In the genomic region with DNA sequence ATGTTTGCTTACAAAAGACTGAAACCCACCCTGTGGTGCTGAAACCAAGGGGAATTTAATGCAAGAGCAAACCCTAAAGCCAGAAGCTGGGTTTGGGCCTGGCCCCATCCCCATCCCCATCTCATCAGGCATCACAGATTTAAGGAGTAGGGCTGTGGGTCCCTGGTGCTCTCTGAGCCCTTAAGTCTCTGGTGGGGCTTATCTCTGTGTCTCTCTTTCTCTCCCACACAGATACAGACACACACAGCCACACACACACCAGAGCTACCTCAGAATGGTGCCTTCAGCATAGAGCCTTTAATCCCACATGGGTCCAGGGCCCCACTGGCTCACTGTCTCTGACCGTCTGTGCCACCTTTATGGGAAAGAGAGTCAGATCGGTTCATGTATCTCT, we compare ENCODE assay signal across 8 cellular contexts.
DNase-seq lines count a peak whose midpoint lies in the region; ATAC-seq and TF ChIP-seq lines count a peak whose summit lies in the region.

No MANE protein-coding gene starts in this region.

- no peaks in the 10 kb centered on the region for H3K27me3 Mint-ChIP-seq in CD4-positive, alpha-beta memory T cell

- H3K27ac ChIP-seq in CD4-positive, alpha-beta memory T cell (ENCODE audit: low read depth, low read length): peak overlapping the region; percentile 78
- peak overlapping the region; percentile 65 for H3K27ac ChIP-seq in ectodermal cell (ENCODE audit: insufficient read depth, low read depth, low read length, poor library complexity, severe bottlenecking)
- H3K27ac ChIP-seq in psoas muscle: peak overlapping the region; percentile 36
- peak overlapping the region in 1 of 3 donors; percentile 23 for H3K27ac ChIP-seq in thyroid gland

- peaks cover 40 to 75% (median 56%) of the 10 kb centered on the region in 4 donors for H3K4me1 Mint-ChIP-seq in CD4-positive, alpha-beta memory T cell

- CTCF ChIA-PET in CD4-positive, alpha-beta memory T cell (lab: Charles Lee; ENCODE audit: partially characterized antibody): interaction anchor here (0.8 to 3.5 kb wide), 6 partner anchors 35 to 339 kb away, joined by 3 to 18 read pairs (median 3); partner anchors contain the start of genes CHST11 and SLC41A2

- intact Hi-C loops in CD4-positive, alpha-beta memory T cell (cut with micrococcal nuclease): loop anchor here (2.0 kb wide), 3 partner anchors 38 to 264 kb away; partner anchors contain the start of gene CHST11
- intact Hi-C loops in psoas muscle (cut with DNase I) (no loop called here), thyroid gland (cut with DNase I) (loop anchor here (10.0 kb wide), 1 partner anchor 46 kb away; no protein-coding TSS in a partner anchor)

- no peak for ATAC-seq in psoas muscle
- ATAC-seq in GM18873 (IDR thresholded peaks at IDR 0.05; ENCODE audit: low FRiP score, unreplicated experiment): no peak
- ATAC-seq in HG02970 (IDR thresholded peaks at IDR 0.05; ENCODE audit: low FRiP score, unreplicated experiment): no peak

- peak overlapping the region; percentile 31 to 54 for H3K4me3 ChIP-seq in CD4-positive, alpha-beta memory T cell (ENCODE audit: low read length in 2 of 2)
- peak overlapping the region; percentile 35 for H3K4me3 ChIP-seq in Jurkat, Clone E6-1 (ENCODE audit: low read length)
- no peak overlapping the region for H3K4me3 ChIP-seq in ectodermal cell (ENCODE audit: insufficient read depth, low read depth, low read length)
- H3K4me3 ChIP-seq in psoas muscle: peak overlapping the region; percentile 54
- no peak overlapping the region for H3K4me3 ChIP-seq in foreskin fibroblast (ENCODE audit: low read depth in 1 of 2, low read length in 2 of 2)
- H3K4me3 ChIP-seq in thyroid gland (replicated peaks in 1 of 3): no peak overlapping the region

- peaks cover 37% of the 10 kb centered on the region for H3K4me1 ChIP-seq in CD4-positive, alpha-beta memory T cell (ENCODE audit: insufficient read depth, low read length)
- H3K4me1 ChIP-seq in ectodermal cell (ENCODE audit: control insufficient read depth, insufficient read depth, low read length) (peaks cover 45% of the 10 kb centered on the region), psoas muscle (no peaks in the 10 kb centered on the region), thyroid gland (peaks cover 18 to 32% of the 10 kb centered on the region in 2 donors)

- peaks cover 0 to 4% (median 0%) of the 10 kb centered on the region in 8 donors for H3K9me3 Mint-ChIP-seq in CD4-positive, alpha-beta memory T cell

- H3K27ac Mint-ChIP-seq in CD4-positive, alpha-beta memory T cell: peak overlapping the region; percentile 92 to 99 (median 96)

- no peaks in the 10 kb centered on the region for H3K36me3 ChIP-seq in CD4-positive, alpha-beta memory T cell (ENCODE audit: insufficient read depth, low read length)
- no peaks in the 10 kb centered on the region for H3K36me3 ChIP-seq in ectodermal cell (ENCODE audit: control insufficient read depth, insufficient read depth, low read length)
- H3K36me3 ChIP-seq in psoas muscle (ENCODE audit: insufficient read depth in 1 of 2, low read depth in 1 of 2): no peaks in the 10 kb centered on the region
- H3K36me3 ChIP-seq in thyroid gland: no peaks in the 10 kb centered on the region

- WGBS in ectodermal cell, 2 experiments: 87 to 89% methylated on average over 2 of the region's 2 CpGs
- WGBS in psoas muscle, 3 donors: 85 to 95% (median 89%) methylated on average over 2 of the region's 2 CpGs
- 92 to 94% methylated on average over 2 of the region's 2 CpGs for WGBS in thyroid gland, 2 donors

- TF ChIP-seq POLR2A in thyroid gland (IDR thresholded peaks at IDR 0.05): no peak

- no peak for TF ChIP-seq CTCF in psoas muscle (IDR thresholded peaks at IDR 0.05)
- TF ChIP-seq CTCF in foreskin fibroblast (IDR thresholded peaks at IDR 0.05; ENCODE audit: low read depth, low read length): no peak
- TF ChIP-seq CTCF in thyroid gland (IDR thresholded peaks at IDR 0.05): no peak

- H3K9me3 ChIP-seq in CD4-positive, alpha-beta memory T cell (ENCODE audit: control insufficient read depth in 1 of 2, low read length in 2 of 2): no peaks in the 10 kb centered on the region
- no peaks in the 10 kb centered on the region for H3K9me3 ChIP-seq in ectodermal cell (ENCODE audit: control insufficient read depth, low read length)
- no peaks in the 10 kb centered on the region for H3K9me3 ChIP-seq in psoas muscle
- H3K9me3 ChIP-seq in thyroid gland: no peaks in the 10 kb centered on the region

- peak overlapping the region; percentile 65 to 90 (median 83) for H3K4me3 Mint-ChIP-seq in CD4-positive, alpha-beta memory T cell

- no peaks in the 10 kb centered on the region for H3K27me3 ChIP-seq in CD4-positive, alpha-beta memory T cell (ENCODE audit: insufficient read depth, low read length)
- H3K27me3 ChIP-seq in ectodermal cell (ENCODE audit: control insufficient read depth, insufficient read depth, low read length, poor library complexity, severe bottlenecking) (no peaks in the 10 kb centered on the region), psoas muscle (ENCODE audit: insufficient read depth in 3 of 3, low read length in 2 of 3) (peaks cover 0 to 9% (median 9%) of the 10 kb centered on the region in 3 donors), thyroid gland (no peaks in the 10 kb centered on the region)

- H3K36me3 Mint-ChIP-seq in CD4-positive, alpha-beta memory T cell: peaks cover 0 to 6% of the 10 kb centered on the region in 2 donors

- POLR2A ChIA-PET in CD4-positive, alpha-beta memory T cell (lab: Charles Lee; ENCODE audit: partially characterized antibody): interaction anchor here (0.6 to 2.7 kb wide), 16 partner anchors 7 to 387 kb away, joined by 3 to 22 read pairs (median 6); partner anchors contain the start of genes CHST11 and WASHC4

- DNase-seq in CD4-positive, alpha-beta memory T cell: no peak
- DNase-seq in Jurkat, Clone E6-1 (ENCODE audit: low read depth, low spot score): no peak
- DNase-seq in psoas muscle (no peak), foreskin fibroblast (no peak), thyroid gland (no peak)

Comparison
In these comparisons a context has a peak if more than half of its experiments do, and no peak if none do; other contexts are left out.
1. H3K4me3 ChIP-seq: peak in CD4-positive, alpha-beta memory T cell (2 of 2), Jurkat, Clone E6-1 (single experiment) and psoas muscle (single experiment); none in ectodermal cell (single experiment), foreskin fibroblast (0 of 2) and thyroid gland (0 of 3).
2. intact Hi-C loops: an anchor here in CD4-positive, alpha-beta memory T cell (2.0 kb wide) and thyroid gland (10.0 kb wide); none called in psoas muscle.